Comparison of ENCODE assay signal across 13 cellular contexts in genomic region chr18:75016025-75016717, GRCh38.
DNase-seq lines count a peak whose midpoint lies in the region; ATAC-seq and TF ChIP-seq lines count a peak whose summit lies in the region.
"Had no signal": no experiment of that assay in that cellular context is flagged by ENCODE, and none has a peak within 500 bp of the region (broad histone marks: within the 10 kb centered on the region; RNA-seq: fewer than 3 reads in every experiment).

No MANE protein-coding gene starts in this region.

- H3K27me3 Mint-ChIP-seq in T-helper 17 cell: no peaks in the 10 kb centered on the region

- ATAC-seq in GM19351 (IDR thresholded peaks at IDR 0.05; ENCODE audit: unreplicated experiment): peak; percentile 85
- peak; percentile 96 for ATAC-seq in HG02610 (IDR thresholded peaks at IDR 0.05; ENCODE audit: unreplicated experiment)
- peak; percentile 89 for ATAC-seq in HG03175 (IDR thresholded peaks at IDR 0.05; ENCODE audit: unreplicated experiment)
- ATAC-seq in T-helper 17 cell: no peak
- ATAC-seq: A549 had no signal

- no peak overlapping the region for H3K4me3 Mint-ChIP-seq in T-helper 17 cell

- H3K9me3 ChIP-seq in T-helper 17 cell (ENCODE audit: control insufficient read depth, low read length, poor library complexity, severe bottlenecking): no peaks in the 10 kb centered on the region
- H3K9me3 ChIP-seq: A549 had no signal

- TF ChIP-seq CTCF in GM10266 (IDR thresholded peaks at IDR 0.05; ENCODE audit: control insufficient read depth, insufficient read depth, low read depth, missing control alignments): no peak

- no peak overlapping the region for H3K27ac Mint-ChIP-seq in T-helper 17 cell

- no peaks in the 10 kb centered on the region for H3K36me3 Mint-ChIP-seq in T-helper 17 cell (ENCODE audit: low read depth)

- H3K4me1 Mint-ChIP-seq in T-helper 17 cell: peaks cover 7% of the 10 kb centered on the region

- peak; percentile 40 for DNase-seq in GM10266 (ENCODE audit: extremely low spot score)
- no peak for DNase-seq in NCI-H1092 (lab: John Stamatoyannopoulos, UW)
- DNase-seq in NCI-H82 treated with DMSO at 0.1 percent for 48 hours (lab: John Stamatoyannopoulos, UW; ENCODE audit: unreplicated experiment): no peak
- DNase-seq in NCI-H1417 (lab: John Stamatoyannopoulos, UW): no peak
- DNase-seq in T-helper 17 cell: no peak
- DNase-seq: activated CD4-positive, alpha-beta T cell treated with anti-CD3 and anti-CD28 coated beads, Interleukin-2, amount 50 U/mL, for 4 hours; activated naive CD4-positive, alpha-beta T cell treated with Interleukin-2 at 50 U/mL for 16 hours; Calu3; NCI-H146 had no signal
